27 cellular contexts compared by ENCODE assay signal in the genomic region with DNA sequence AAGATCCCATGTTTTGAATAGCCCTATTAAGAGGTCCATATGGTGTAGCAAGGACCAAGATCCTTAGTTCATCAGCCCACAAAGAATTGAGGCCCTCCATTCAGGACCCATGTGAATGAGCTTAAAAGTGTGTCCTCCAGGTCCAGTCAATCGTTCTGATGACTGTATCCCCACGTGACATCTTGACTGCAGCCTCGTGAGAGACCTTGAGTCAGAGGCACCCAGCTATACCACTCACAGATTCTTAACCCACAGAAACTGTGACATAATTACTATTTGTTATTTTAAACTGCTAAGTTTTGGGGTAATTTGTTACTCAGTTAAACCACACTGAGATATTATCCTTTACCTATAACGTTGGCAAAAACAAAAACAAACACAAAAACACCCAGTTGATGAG.
A peak's percentile ranks its signal among the peaks of the same experiment; 100 is the strongest.
DNase-seq lines count a peak whose midpoint lies in the region; ATAC-seq, FAIRE-seq and TF ChIP-seq lines count a peak whose summit lies in the region.
"Had no signal": no experiment of that assay in that cellular context is flagged by ENCODE, and none has a peak within 500 bp of the region (broad histone marks: within the 10 kb centered on the region; RNA-seq: fewer than 3 reads in every experiment).

No MANE protein-coding gene starts in this region.

- H4K20me1 ChIP-seq in mammary epithelial cell (ENCODE audit: insufficient read depth, low read length) (no peaks in the 10 kb centered on the region), astrocyte (ENCODE audit: insufficient read depth, low read length) (no peaks in the 10 kb centered on the region)

- no peak for TF ChIP-seq CTCF in mammary epithelial cell (conservative IDR thresholded peaks at IDR 0.05 in 1 of 2, IDR thresholded peaks at IDR 0.05 in 1 of 2; ENCODE audit: extremely low read depth in 1 of 2, insufficient read depth in 1 of 2, low read depth in 1 of 2, low read length in 2 of 2)
- TF ChIP-seq CTCF in MCF 10A (IDR thresholded peaks at IDR 0.05; ENCODE audit: unreplicated experiment), result no peak
- TF ChIP-seq CTCF in astrocyte (IDR thresholded peaks at IDR 0.05; ENCODE audit: insufficient read depth, low read depth, low read length), result no peak

- H3K27me3 ChIP-seq in mammary epithelial cell (ENCODE audit: insufficient read depth, low read length) (no peaks in the 10 kb centered on the region), astrocyte (ENCODE audit: insufficient read depth, low read length) (no peaks in the 10 kb centered on the region)
- H3K27me3 ChIP-seq: BE2C had no signal

- dilution Hi-C loops in mammary epithelial cell (cut with HindIII; ENCODE audit: low sequenced_read_pairs), result no loop called here

- H3K4me2 ChIP-seq in mammary epithelial cell (ENCODE audit: insufficient read depth, low read depth, low read length) (no peak overlapping the region), astrocyte (ENCODE audit: low read length) (no peak overlapping the region)
- H3K4me2 ChIP-seq: PC-9 had no signal

- H3K27me3 Mint-ChIP-seq in MCF 10A (ENCODE audit: insufficient read depth, unreplicated experiment), result no peaks in the 10 kb centered on the region
- H3K27me3 Mint-ChIP-seq in astrocyte (ENCODE audit: low read depth, unreplicated experiment), result no peaks in the 10 kb centered on the region

- in situ Hi-C loops in mammary epithelial cell (cut with MboI; ENCODE audit: low sequenced_read_pairs in 2 of 2), result no loop called here

- H2AFZ ChIP-seq in mammary epithelial cell (ENCODE audit: low read depth, low read length) (no peak overlapping the region), astrocyte (ENCODE audit: low read depth, low read length) (no peak overlapping the region)
- H2AFZ ChIP-seq: PC-9 had no signal

- FAIRE-seq in RCC 7860 (lab: Jason Lieb, UNC), result peak; percentile 73
- FAIRE-seq in astrocyte (lab: Jason Lieb, UNC), result peak; percentile 80
- no peak for FAIRE-seq in GM19239 (lab: Jason Lieb, UNC)
- FAIRE-seq: H1 had no signal

- intact Hi-C loops in mammary epithelial cell (cut with micrococcal nuclease) (no loop called here), MCF 10A (cut with micrococcal nuclease) (no loop called here)

- DNase-seq in mammary epithelial cell (peak; percentile 49), MCF 10A (ENCODE audit: unreplicated experiment) (no peak), RCC 7860 (ENCODE audit: low spot score) (peak; percentile 5), astrocyte (ENCODE audit: low read depth) (no peak), GM19239 (ENCODE audit: insufficient read length, low spot score) (no peak), NCI-H748 (lab: John Stamatoyannopoulos, UW; ENCODE audit: unreplicated experiment) (no peak)
- DNase-seq in stimulated activated effector memory CD8-positive, alpha-beta T cell treated with anti-CD3 and anti-CD28 coated beads, Interleukin-12 subunit alpha, Interleukin-12 subunit beta, amount 100 ng/mL, for 72 hours (ENCODE audit: low spot score in 2 of 2), result no peak
- DNase-seq: 8988T; ACHN; BE2C; Calu3; CD8-positive, alpha-beta memory T cell; DND-41; HCEC 1CT; KG1; NCI-H1092 treated with DMSO at 0.1 percent for 48 hours; NCI-H1436; NCI-H187; NCI-H2171 treated with DMSO at 0.1 percent for 48 hours; NCI-H524; NCI-H774; NK-92 treated with Interleukin-12 subunit alpha and Interleukin-12 subunit beta, amount 100 ng/mL, for 24 hours; PC-9; SHP77 treated with DMSO at 0.1 percent for 48 hours had no signal

- no peak overlapping the region for H3K9ac ChIP-seq in mammary epithelial cell (ENCODE audit: insufficient read depth, low read length)
- H3K9ac ChIP-seq in astrocyte (ENCODE audit: low read length), result no peak overlapping the region

- BruUV-seq in mammary epithelial cell (replicated peaks; lab: Mats Ljungman, UMichigan) (no TSS peak), MCF 10A (replicated peaks; lab: Mats Ljungman, UMichigan) (no TSS peak)

- no peaks in the 10 kb centered on the region for H3K4me1 Mint-ChIP-seq in MCF 10A (ENCODE audit: insufficient read depth, unreplicated experiment)
- H3K4me1 Mint-ChIP-seq in astrocyte (ENCODE audit: low read depth, unreplicated experiment), result peaks cover under 1% of the 10 kb centered on the region
- no peaks in the 10 kb centered on the region for H3K4me1 Mint-ChIP-seq in stimulated activated effector memory CD8-positive, alpha-beta T cell treated with anti-CD3 and anti-CD28 coated beads, Interleukin-12 subunit alpha, Interleukin-12 subunit beta, amount 100 ng/mL, for 72 hours

- H3K27ac Mint-ChIP-seq in MCF 10A (ENCODE audit: low read depth, unreplicated experiment) (no peak overlapping the region), astrocyte (ENCODE audit: unreplicated experiment) (no peak overlapping the region)
- H3K27ac Mint-ChIP-seq in stimulated activated effector memory CD8-positive, alpha-beta T cell treated with anti-CD3 and anti-CD28 coated beads, Interleukin-12 subunit alpha, Interleukin-12 subunit beta, amount 100 ng/mL, for 72 hours, result no peak overlapping the region
- H3K27ac Mint-ChIP-seq: CD14-positive monocyte; CD8-positive, alpha-beta memory T cell had no signal

- H3K79me2 ChIP-seq in mammary epithelial cell (ENCODE audit: insufficient read depth, low read length) (no peaks in the 10 kb centered on the region), astrocyte (ENCODE audit: insufficient read depth, low read length) (no peaks in the 10 kb centered on the region)

- POLR2A ChIA-PET in MCF 10A (lab: Yijun Ruan, JAX), result no interaction called here

- CTCF ChIA-PET in mammary epithelial cell (lab: Charles Lee; ENCODE audit: low non-redundant PET) (no interaction called here), MCF 10A (lab: Yijun Ruan, JAX) (no interaction called here)

- WGBS in mammary epithelial cell (ENCODE audit: low coverage, missing lambda C conversion rate), result 19% methylated on average over 4 of the region's 4 CpGs

- H3K27ac ChIP-seq in mammary epithelial cell (ENCODE audit: insufficient read depth, low read depth, low read length) (no peak overlapping the region), astrocyte (ENCODE audit: low read depth, low read length) (no peak overlapping the region)
- H3K27ac ChIP-seq: PC-9 had no signal

- H3K36me3 Mint-ChIP-seq in MCF 10A (ENCODE audit: insufficient read depth, unreplicated experiment), result no peaks in the 10 kb centered on the region
- H3K36me3 Mint-ChIP-seq in astrocyte (ENCODE audit: low read depth, unreplicated experiment), result no peaks in the 10 kb centered on the region
- H3K36me3 Mint-ChIP-seq in stimulated activated effector memory CD8-positive, alpha-beta T cell treated with anti-CD3 and anti-CD28 coated beads, Interleukin-12 subunit alpha, Interleukin-12 subunit beta, amount 100 ng/mL, for 72 hours, result no peaks in the 10 kb centered on the region
- H3K36me3 Mint-ChIP-seq: CD14-positive monocyte; CD8-positive, alpha-beta memory T cell had no signal

- H3K36me3 ChIP-seq in mammary epithelial cell (ENCODE audit: insufficient read depth, low read length), result no peaks in the 10 kb centered on the region
- H3K36me3 ChIP-seq in astrocyte (ENCODE audit: insufficient read depth, low read length), result no peaks in the 10 kb centered on the region
- H3K36me3 ChIP-seq: BE2C had no signal

- H3K4me3 Mint-ChIP-seq in MCF 10A (ENCODE audit: unreplicated experiment) (no peak overlapping the region), astrocyte (ENCODE audit: unreplicated experiment) (no peak overlapping the region)
- H3K4me3 Mint-ChIP-seq in stimulated activated effector memory CD8-positive, alpha-beta T cell treated with anti-CD3 and anti-CD28 coated beads, Interleukin-12 subunit alpha, Interleukin-12 subunit beta, amount 100 ng/mL, for 72 hours, result no peak overlapping the region
- H3K4me3 Mint-ChIP-seq: CD14-positive monocyte; CD8-positive, alpha-beta memory T cell had no signal

- H3K9me3 Mint-ChIP-seq in MCF 10A (ENCODE audit: unreplicated experiment) (peaks cover 21% of the 10 kb centered on the region), astrocyte (ENCODE audit: unreplicated experiment) (peaks cover 2% of the 10 kb centered on the region)
- H3K9me3 Mint-ChIP-seq in stimulated activated effector memory CD8-positive, alpha-beta T cell treated with anti-CD3 and anti-CD28 coated beads, Interleukin-12 subunit alpha, Interleukin-12 subunit beta, amount 100 ng/mL, for 72 hours, result peaks cover 2% of the 10 kb centered on the region

- H3K9me3 ChIP-seq in mammary epithelial cell (replicated peaks; ENCODE audit: insufficient read depth, low read length) (peaks cover 3% of the 10 kb centered on the region), astrocyte (ENCODE audit: insufficient read depth, low read depth, low read length) (no peaks in the 10 kb centered on the region)
- H3K9me3 ChIP-seq: BE2C had no signal

- peak; percentile 86 for ATAC-seq in stimulated activated effector memory CD8-positive, alpha-beta T cell treated with anti-CD3 and anti-CD28 coated beads, Interleukin-12 subunit alpha, Interleukin-12 subunit beta, amount 100 ng/mL, for 72 hours
- no peak for ATAC-seq in HG02973 (IDR thresholded peaks at IDR 0.05; ENCODE audit: unreplicated experiment)

- no peak overlapping the region for H3K4me3 ChIP-seq in mammary epithelial cell (replicated peaks in 1 of 3; ENCODE audit: insufficient read depth in 1 of 3, low read depth in 2 of 3, low read length in 3 of 3)
- H3K4me3 ChIP-seq in astrocyte (ENCODE audit: insufficient read depth, low read depth, low read length), result no peak overlapping the region
- H3K4me3 ChIP-seq: PC-9 had no signal

- no peaks in the 10 kb centered on the region for H3K4me1 ChIP-seq in mammary epithelial cell (ENCODE audit: insufficient read depth, low read length)
- H3K4me1 ChIP-seq in astrocyte (ENCODE audit: insufficient read depth, low read length), result no peaks in the 10 kb centered on the region
- H3K4me1 ChIP-seq: BE2C had no signal

Comparison
In these comparisons a context has a peak if more than half of its experiments do, and no peak if none do; other contexts are left out.
1. DNase-seq: peak in mammary epithelial cell (single experiment) and RCC 7860 (single experiment); none in MCF 10A (single experiment), astrocyte (single experiment), stimulated activated effector memory CD8-positive, alpha-beta T cell treated with anti-CD3 and anti-CD28 coated beads, Interleukin-12 subunit alpha, Interleukin-12 subunit beta, amount 100 ng/mL, for 72 hours (0 of 2), GM19239 (single experiment) and NCI-H748 (single experiment).